ENCODE assay signal across 9 cellular contexts in genomic region chr14:102138535-102138934, GRCh38. TPM values are rescaled to one million over a fixed set of nuclear protein-coding genes. Genes with fewer than 3 reads are reported as not detected.
A peak's percentile ranks its signal among the peaks of the same experiment; 100 is the strongest.
DNase-seq lines count a peak whose midpoint lies in the region; ATAC-seq and TF ChIP-seq lines count a peak whose summit lies in the region.
"Had no signal": no experiment of that assay in that cellular context is flagged by ENCODE, and none has a peak within 500 bp of the region (broad histone marks: within the 10 kb centered on the region; RNA-seq: fewer than 3 reads in every experiment).

No MANE protein-coding gene starts in this region.

- TSS peak; percentile 88 for BruUV-seq in Panc1 (replicated peaks; lab: Mats Ljungman, UMichigan)

- intact Hi-C loops in Panc1 (cut with micrococcal nuclease; ENCODE audit: unreplicated experiment), result no loop called here

- H3K4me1 ChIP-seq in Panc1 (ENCODE audit: control insufficient read depth, insufficient read depth, low read length), result peaks cover 8% of the 10 kb centered on the region; the same call in 1 of the 2 replicates

- ATAC-seq in Panc1, result no peak

- H3K4me3 ChIP-seq in GM12864 (ENCODE audit: low read depth, low read length), result peak overlapping the region; percentile 89; the same call in 1 of the 2 replicates
- H3K4me3 ChIP-seq in Panc1 (ENCODE audit: low read depth in 2 of 2, low read length in 2 of 2), result peak overlapping the region; percentile 84 to 95
- H3K4me3 ChIP-seq in epithelial cell of proximal tubule (ENCODE audit: low read depth, low read length), result peak overlapping the region; percentile 76
- H3K4me3 ChIP-seq in retinal pigment epithelial cell (ENCODE audit: low read length), result peak overlapping the region; percentile 96

- H3K9me3 ChIP-seq in Panc1 (ENCODE audit: control insufficient read depth, insufficient read depth, low read depth, low read length), result no peaks in the 10 kb centered on the region

- H3K27ac ChIP-seq in Panc1 (ENCODE audit: low read length), result peak overlapping the region; percentile 79

- DNase-seq in GM12864 (ENCODE audit: low read depth), result no peak
- no peak for DNase-seq in Panc1 (ENCODE audit: low read depth, low spot score)
- no peak for DNase-seq in epithelial cell of proximal tubule (ENCODE audit: low read depth)
- DNase-seq in retinal pigment epithelial cell (ENCODE audit: low read depth), result no peak
- DNase-seq in LoVo (ENCODE audit: low spot score), result no peak
- DNase-seq in Ammon's horn (ENCODE audit: low spot score), result no peak
- no peak for DNase-seq in NCI-H82 treated with DMSO at 0.1 percent for 48 hours (lab: John Stamatoyannopoulos, UW; ENCODE audit: unreplicated experiment)
- no peak for DNase-seq in NCI-H82 (lab: John Stamatoyannopoulos, UW)
- DNase-seq: GOT3 had no signal

- no peaks in the 10 kb centered on the region for H3K27me3 ChIP-seq in Panc1 (ENCODE audit: control insufficient read depth, insufficient read depth, low read length)

- in situ Hi-C loops in Panc1 (cut with HindIII; ENCODE audit: low pct_unique_long_range_greater_than_20kb, low sequenced_read_pairs), result no loop called here

- TF ChIP-seq CTCF in GM12864 (IDR thresholded peaks at IDR 0.05; ENCODE audit: low read depth, low read length, missing control alignments) (no peak), Panc1 (IDR thresholded peaks at IDR 0.05) (no peak), epithelial cell of proximal tubule (conservative IDR thresholded peaks at IDR 0.05; ENCODE audit: low read depth, low read length) (no peak), retinal pigment epithelial cell (conservative IDR thresholded peaks at IDR 0.05; ENCODE audit: low read depth, low read length) (no peak)

- POLR2A ChIA-PET in Panc1 (lab: Charles Lee), result no interaction called here

- H3K36me3 ChIP-seq in Panc1 (ENCODE audit: control insufficient read depth, insufficient read depth, low read length), result peaks cover 5% of the 10 kb centered on the region; the same call in 1 of the 2 replicates

- CTCF ChIA-PET in Panc1 (lab: Charles Lee), result interaction anchor here (0.6 kb wide), 1 partner anchor 43 kb away, joined by 5 read pairs; no protein-coding TSS in a partner anchor

RNA-seq across cellular contexts. Expression of gene WDR20, which starts 1.2 kb away (rescaled TPM):
- total RNA-seq in Panc1 (2021; ENCODE audit: unreplicated experiment) (20.2 TPM), epithelial cell of proximal tubule (12.4 and 13.8 TPM in 2 replicates)
- polyA plus RNA-seq in Panc1 (2012; ENCODE audit: insufficient read length), result 11.0 TPM

RNA-seq across cellular contexts. Expression of gene HSP90AA1, which starts 51.7 kb away (rescaled TPM):
- total RNA-seq in Panc1 (2021; ENCODE audit: unreplicated experiment), result 383 TPM
- 314 TPM for polyA plus RNA-seq in Panc1 (2012; ENCODE audit: insufficient read length)
- total RNA-seq in epithelial cell of proximal tubule, result 615 and 1,253 TPM in 2 replicates
